ENCODE assay signal across 1 cellular context in genomic region chr1:185069202-185069601, GRCh38.
TF ChIP-seq lines count a peak whose summit lies in the region.

No MANE protein-coding gene starts in this region.

TF ChIP-seq in HepG2, 621 proteins besides CTCF, POLR2A, EP300 and RAD21 (continued from another document):
- TF ChIP-seq, protein P1, sequence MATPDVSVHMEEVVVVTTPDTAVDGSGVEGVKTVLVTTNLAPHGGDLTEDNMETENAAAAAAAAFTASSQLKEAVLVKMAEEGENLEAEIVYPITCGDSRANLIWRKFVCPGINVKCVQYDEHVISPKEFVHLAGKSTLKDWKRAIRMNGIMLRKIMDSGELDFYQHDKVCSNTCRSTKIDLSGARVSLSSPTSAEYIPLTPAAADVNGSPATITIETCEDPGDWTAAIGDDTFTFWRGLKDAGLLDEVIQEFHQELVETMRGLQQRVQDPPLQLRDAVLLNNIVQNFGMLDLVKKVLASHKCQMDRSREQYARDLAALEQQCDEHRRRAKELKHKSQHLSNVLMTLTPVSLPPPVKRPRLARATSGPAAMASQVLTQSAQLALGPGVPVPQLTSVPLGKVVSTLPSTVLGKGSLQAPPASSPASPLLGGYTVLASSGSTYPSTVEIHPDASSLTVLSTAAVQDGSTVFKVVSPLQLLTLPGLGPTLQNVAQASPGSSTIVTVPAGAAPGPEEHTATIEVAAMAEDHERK (CRISPR knock-in tag; IDR thresholded peaks at IDR 0.05; ENCODE audit: low read depth), result no peak
- TF ChIP-seq CEBPB (IDR thresholded peaks at IDR 0.05; ENCODE audit: borderline replicate concordance, low read depth, low read length) (peak; percentile 27; the same call in 1 of the 2 replicates), ZNF770 (CRISPR knock-in tag; IDR thresholded peaks at IDR 0.05) (peak; percentile 94), SALL1 (CRISPR knock-in tag; IDR thresholded peaks at IDR 0.05) (0 out of 2 replicates have a peak, but pooled peaks have one; percentile 17), ZFP36L1 (CRISPR knock-in tag; IDR thresholded peaks at IDR 0.05) (no peak), ZMYM3 (CRISPR knock-in tag; IDR thresholded peaks at IDR 0.05) (0 out of 2 replicates have a peak, but pooled peaks have one; percentile 39)
- TF ChIP-seq, protein P2, sequence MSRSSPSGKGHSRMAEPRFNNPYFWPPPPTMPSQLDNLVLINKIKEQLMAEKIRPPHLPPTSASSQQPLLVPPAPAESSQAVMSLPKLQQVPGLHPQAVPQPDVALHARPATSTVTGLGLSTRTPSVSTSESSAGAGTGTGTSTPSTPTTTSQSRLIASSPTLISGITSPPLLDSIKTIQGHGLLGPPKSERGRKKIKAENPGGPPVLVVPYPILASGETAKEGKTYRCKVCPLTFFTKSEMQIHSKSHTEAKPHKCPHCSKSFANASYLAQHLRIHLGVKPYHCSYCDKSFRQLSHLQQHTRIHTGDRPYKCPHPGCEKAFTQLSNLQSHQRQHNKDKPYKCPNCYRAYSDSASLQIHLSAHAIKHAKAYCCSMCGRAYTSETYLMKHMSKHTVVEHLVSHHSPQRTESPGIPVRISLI (CRISPR knock-in tag; IDR thresholded peaks at IDR 0.05; ENCODE audit: borderline replicate concordance), result peak; percentile 66; the same call in 1 of the 2 replicates
